8 cellular contexts compared by ENCODE assay signal in the genomic region with DNA sequence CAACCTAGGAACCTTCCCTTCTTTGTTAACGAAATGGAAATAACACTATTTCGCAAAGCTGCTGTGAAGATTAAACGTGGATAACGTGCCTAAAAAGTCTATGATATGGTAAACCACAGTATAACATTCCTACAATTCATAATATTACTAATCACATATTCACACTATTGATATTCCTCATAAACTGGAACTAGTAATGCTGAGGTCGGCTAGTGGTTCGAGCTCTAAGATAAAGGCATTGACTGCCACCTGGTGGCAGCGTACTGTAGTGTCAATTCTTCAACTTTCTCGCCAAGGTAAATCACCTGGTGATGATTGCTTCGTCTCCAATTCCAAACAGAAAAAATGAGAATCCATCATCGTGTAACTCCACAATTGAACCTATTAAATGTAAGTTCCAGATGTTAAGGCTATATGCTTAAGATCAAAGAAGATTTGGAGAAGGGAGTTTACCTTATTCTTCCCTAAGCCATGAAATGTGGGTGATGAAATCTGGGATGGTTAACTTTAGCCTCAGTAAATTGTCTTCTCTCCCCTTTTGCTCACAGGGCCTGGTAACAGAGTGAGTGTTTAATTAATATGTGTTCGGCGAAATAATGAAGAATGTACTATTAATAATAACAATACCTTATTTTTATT.
DNase-seq lines count a peak whose midpoint lies in the region; ATAC-seq and TF ChIP-seq lines count a peak whose summit lies in the region.

No MANE protein-coding gene starts in this region.

- DNase-seq in COR-L47 (lab: John Stamatoyannopoulos, UW) (peak; percentile 20), OCI-LY7 (ENCODE audit: low spot score) (peak; percentile 60), dermis blood vessel endothelial cell (peak; percentile 59)
- DNase-seq in activated CD4-positive, CD25-positive, alpha-beta regulatory T cell treated with anti-CD3 and anti-CD28 coated beads, Interleukin-2, amount 50 U/mL, for 72 hours = no peak

- H3K9me3 Mint-ChIP-seq in nephron = no peaks in the 10 kb centered on the region

- peak; percentile 94 for TF ChIP-seq CTCF in OCI-LY7 (conservative IDR thresholded peaks at IDR 0.05; ENCODE audit: low read length)
- TF ChIP-seq CTCF in nephron (IDR thresholded peaks at IDR 0.05; ENCODE audit: unreplicated experiment in 3 of 3) = peak; percentile 62 to 82 (median 67)

- H2AFZ ChIP-seq in OCI-LY7 (ENCODE audit: low read length) = no peak overlapping the region

- H3K27me3 Mint-ChIP-seq in nephron (ENCODE audit: low read depth) = no peaks in the 10 kb centered on the region

- no TSS peak for BruUV-seq in OCI-LY7 (replicated peaks; lab: Mats Ljungman, UMichigan)

- POLR2A ChIA-PET in OCI-LY7 (lab: Charles Lee) = interaction anchor here (0.6 to 1.6 kb wide), 3 partner anchors 38 to 1230 kb away, joined by 3 to 6 read pairs (median 3); no protein-coding TSS in a partner anchor

- no peak overlapping the region for H3K4me3 ChIP-seq in OCI-LY7 (ENCODE audit: low read depth, low read length, poor library complexity, severe bottlenecking)

- no peak overlapping the region for H3K27ac ChIP-seq in OCI-LY7 (ENCODE audit: low read depth, low read length, poor library complexity, severe bottlenecking)

- CTCF ChIA-PET in OCI-LY7 (lab: Charles Lee; ENCODE audit: unreplicated experiment) = interaction anchor here (0.5 to 0.9 kb wide), 2 partner anchors 11 to 1470 kb away, joined by 4 to 5 read pairs; no protein-coding TSS in a partner anchor

- no peak overlapping the region for H3K4me2 ChIP-seq in OCI-LY7 (ENCODE audit: low read length)

- H3K4me1 ChIP-seq in OCI-LY7 (ENCODE audit: insufficient read depth, low read length, poor library complexity, severe bottlenecking) = no peaks in the 10 kb centered on the region

- no peaks in the 10 kb centered on the region for H3K9me3 ChIP-seq in OCI-LY7 (ENCODE audit: low read length)

- peak; percentile 76 for ATAC-seq in GM18502 (IDR thresholded peaks at IDR 0.05; ENCODE audit: poor library complexity, unreplicated experiment)
- peak; percentile 79 for ATAC-seq in HG03457 (IDR thresholded peaks at IDR 0.05; ENCODE audit: unreplicated experiment)
- ATAC-seq in HG02884 (IDR thresholded peaks at IDR 0.05; ENCODE audit: unreplicated experiment) = no peak

- no peak overlapping the region for H3K4me3 Mint-ChIP-seq in nephron

- intact Hi-C loops in OCI-LY7 (cut with micrococcal nuclease; ENCODE audit: unreplicated experiment) = loop anchor here (5.0 kb wide), 3 partner anchors 287 to 962 kb away; no protein-coding TSS in a partner anchor

- H3K79me2 ChIP-seq in OCI-LY7 (ENCODE audit: insufficient read depth, low read depth, low read length) = no peaks in the 10 kb centered on the region

- H3K9me2 ChIP-seq in OCI-LY7 (ENCODE audit: insufficient read depth, low read length) = no peaks in the 10 kb centered on the region

- H3K36me3 ChIP-seq in OCI-LY7 (ENCODE audit: insufficient read depth, low read length) = no peaks in the 10 kb centered on the region

- no peaks in the 10 kb centered on the region for H4K20me1 ChIP-seq in OCI-LY7 (ENCODE audit: insufficient read depth, low read length)

- H3K27ac Mint-ChIP-seq in nephron = no peak overlapping the region

- no peaks in the 10 kb centered on the region for H3K4me1 Mint-ChIP-seq in nephron

- no peaks in the 10 kb centered on the region for H3K36me3 Mint-ChIP-seq in nephron (ENCODE audit: low read depth)
